ENCODE assay signal across 15 cellular contexts in genomic region chr13:41107584-41108014, GRCh38.
"Had no signal": no experiment of that assay in that cellular context is flagged by ENCODE, and none has a peak within 500 bp of the region (broad histone marks: within the 10 kb centered on the region; RNA-seq: fewer than 3 reads in every experiment).

No MANE protein-coding gene starts in this region.

- H3K9me3 Mint-ChIP-seq: activated naive CD4-positive, alpha-beta T cell treated with anti-CD3 and anti-CD28 coated beads, Interleukin-2, amount 50 U/mL, for 24 hours; activated T-helper 2 cell treated with anti-CD3 and anti-CD28 coated beads, Interferon-gamma antibody, Interleukin-2, Interleukin-4, amounts not matched to agents 10 μg/mL and 5 μg/mL and 100 μg/mL, durations not matched to agents 14 hours and 24 hours and 36 hours; central memory CD8-positive, alpha-beta T cell; effector memory CD8-positive, alpha-beta T cell had no signal

- H3K4me3 ChIP-seq: body of pancreas, smooth muscle cell, tibial artery had no signal

- H3K9me3 ChIP-seq: body of pancreas, tibial artery had no signal

- H3K27ac Mint-ChIP-seq: activated naive CD4-positive, alpha-beta T cell treated with anti-CD3 and anti-CD28 coated beads, Interleukin-2, amount 50 U/mL, for 24 hours; activated T-helper 2 cell treated with anti-CD3 and anti-CD28 coated beads, Interferon-gamma antibody, Interleukin-2, Interleukin-4, amounts not matched to agents 10 μg/mL and 5 μg/mL and 100 μg/mL, durations not matched to agents 14 hours and 24 hours and 36 hours; effector memory CD8-positive, alpha-beta T cell had no signal

- H3K4me2 ChIP-seq: smooth muscle cell had no signal

- H3K4me3 Mint-ChIP-seq: activated naive CD4-positive, alpha-beta T cell treated with anti-CD3 and anti-CD28 coated beads, Interleukin-2, amount 50 U/mL, for 24 hours; central memory CD8-positive, alpha-beta T cell; effector memory CD8-positive, alpha-beta T cell had no signal

- H3K27ac ChIP-seq: body of pancreas, tibial artery had no signal

- H3K27me3 ChIP-seq: body of pancreas, tibial artery had no signal

- H3K4me1 ChIP-seq: body of pancreas, tibial artery had no signal

- FAIRE-seq: kidney, TTC549 had no signal

- H3K4me1 Mint-ChIP-seq: activated naive CD4-positive, alpha-beta T cell treated with anti-CD3 and anti-CD28 coated beads, Interleukin-2, amount 50 U/mL, for 24 hours; central memory CD8-positive, alpha-beta T cell had no signal

- ATAC-seq: body of pancreas; effector memory CD8-positive, alpha-beta T cell; left ventricle myocardium superior; right cardiac atrium had no signal

- H3K36me3 ChIP-seq: tibial artery had no signal

- H3K27me3 Mint-ChIP-seq: activated naive CD4-positive, alpha-beta T cell treated with anti-CD3 and anti-CD28 coated beads, Interleukin-2, amount 50 U/mL, for 24 hours; central memory CD8-positive, alpha-beta T cell; effector memory CD8-positive, alpha-beta T cell had no signal

- DNase-seq: amniotic stem cell; body of pancreas; cortex of kidney; effector memory CD8-positive, alpha-beta T cell; hypothalamus; kidney; left ventricle myocardium superior; right cardiac atrium; T-helper 2 cell; tibial artery had no signal
